ENCODE assay signal across 24 cellular contexts in genomic region chr2:2765839-2766495, GRCh38.
"Had no signal": no experiment of that assay in that cellular context is flagged by ENCODE, and none has a peak within 500 bp of the region (broad histone marks: within the 10 kb centered on the region; RNA-seq: fewer than 3 reads in every experiment).

No MANE protein-coding gene starts in this region.

- H3K27ac ChIP-seq: body of pancreas, esophagus muscularis mucosa, left lung, neutrophil, ovary, prostate gland, skin epidermis, transverse colon, VCaP had no signal

- DNase-seq: activated CD4-positive, alpha-beta T cell treated with anti-CD3 and anti-CD28 coated beads for 4 hours; activated CD4-positive, alpha-beta T cell treated with anti-CD3 and anti-CD28 coated beads, Interleukin-2, amount 50 U/mL, for 4 hours; activated effector memory CD4-positive, alpha-beta T cell treated with Interleukin-2 at 50 U/mL for 16 hours; activated naive CD4-positive, alpha-beta T cell treated with Interleukin-2 at 50 U/mL for 16 hours; activated T-cell treated with anti-CD3 and anti-CD28 coated beads for 4 hours; aorta; body of pancreas; dermis blood vessel endothelial cell; effector CD4-positive, alpha-beta T cell; foreskin melanocyte; mucosa of descending colon; ovary; retina; stimulated activated CD4-positive, alpha-beta T cell treated with anti-CD3 and anti-CD28 coated beads, Interleukin-4, amount 100 ng/mL, for 4 hours; stimulated activated CD8-positive, alpha-beta memory T cell treated with anti-CD3 and anti-CD28 coated beads, Interleukin-4, amount 100 ng/mL, for 48 hours; stimulated activated naive CD4-positive, alpha-beta T cell; T-helper 9 cell; transverse colon had no signal

- H3K36me3 ChIP-seq: esophagus muscularis mucosa, left lung, neutrophil, ovary, prostate gland, transverse colon had no signal

- H3K4me1 ChIP-seq: body of pancreas, left lung, prostate gland had no signal

- H3K4me3 ChIP-seq: body of pancreas, esophagus muscularis mucosa, left lung, mucosa of descending colon, ovary, prostate gland, skin epidermis, transverse colon had no signal

- H3K27me3 ChIP-seq: body of pancreas, esophagus muscularis mucosa, left lung, neutrophil, ovary, transverse colon had no signal

- H3K9me3 ChIP-seq: body of pancreas, left lung, neutrophil, ovary, prostate gland, transverse colon had no signal
